ENCODE assay signal across 12 cellular contexts in genomic region chr9:4815381-4815956, GRCh38. TPM values are rescaled to one million over a fixed set of nuclear protein-coding genes. Genes with fewer than 3 reads are reported as not detected.
DNase-seq lines count a peak whose midpoint lies in the region; ATAC-seq and TF ChIP-seq lines count a peak whose summit lies in the region.
"Had no signal": no experiment of that assay in that cellular context is flagged by ENCODE, and none has a peak within 500 bp of the region (broad histone marks: within the 10 kb centered on the region; RNA-seq: fewer than 3 reads in every experiment).

No MANE protein-coding gene starts in this region.

- H3K4me3 ChIP-seq in brain microvascular endothelial cell (ENCODE audit: low read depth, low read length) = no peak overlapping the region
- H3K4me3 ChIP-seq: lung, testis had no signal

- peaks cover 23 to 24% of the 10 kb centered on the region in 2 donors for H3K4me1 Mint-ChIP-seq in natural killer cell treated with Interleukin-12 subunit alpha and Interleukin-12 subunit beta and Interleukin-15 and Interleukin-18, amount 100 ng/mL, for 72 hours (ENCODE audit: low read depth in 2 of 2)
- H3K4me1 Mint-ChIP-seq in natural killer cell = peaks cover 15 to 18% of the 10 kb centered on the region in 2 donors
- H3K4me1 Mint-ChIP-seq in activated naive CD8-positive, alpha-beta T cell (ENCODE audit: low read depth) = peaks cover 53% of the 10 kb centered on the region

- no peaks in the 10 kb centered on the region for H3K27me3 Mint-ChIP-seq in natural killer cell treated with Interleukin-12 subunit alpha and Interleukin-12 subunit beta and Interleukin-15 and Interleukin-18, amount 100 ng/mL, for 72 hours
- no peaks in the 10 kb centered on the region for H3K27me3 Mint-ChIP-seq in natural killer cell (ENCODE audit: low read depth in 2 of 2)
- no peaks in the 10 kb centered on the region for H3K27me3 Mint-ChIP-seq in activated naive CD8-positive, alpha-beta T cell

- no peaks in the 10 kb centered on the region for H3K27me3 ChIP-seq in brain microvascular endothelial cell (replicated peaks)
- H3K27me3 ChIP-seq: testis had no signal

- intact Hi-C loops in natural killer cell (cut with micrococcal nuclease) (no loop called here), head of caudate nucleus (cut with DNase I) (no loop called here)

- in situ Hi-C loops in brain microvascular endothelial cell (cut with HindIII; ENCODE audit: low pct_ligation_motif_present, low sequenced_read_pairs) = no loop called here

- H3K4me3 Mint-ChIP-seq in natural killer cell treated with Interleukin-12 subunit alpha and Interleukin-12 subunit beta and Interleukin-15 and Interleukin-18, amount 100 ng/mL, for 72 hours = peak overlapping the region; percentile 12
- no peak overlapping the region for H3K4me3 Mint-ChIP-seq in natural killer cell
- H3K4me3 Mint-ChIP-seq in activated naive CD8-positive, alpha-beta T cell = peak overlapping the region; percentile 12

- peak overlapping the region; percentile 7 to 70 for H3K27ac Mint-ChIP-seq in natural killer cell treated with Interleukin-12 subunit alpha and Interleukin-12 subunit beta and Interleukin-15 and Interleukin-18, amount 100 ng/mL, for 72 hours
- H3K27ac Mint-ChIP-seq in natural killer cell = no peak overlapping the region
- H3K27ac Mint-ChIP-seq in activated naive CD8-positive, alpha-beta T cell = peak overlapping the region; percentile 81

- peaks cover 9% of the 10 kb centered on the region for H3K36me3 Mint-ChIP-seq in natural killer cell treated with Interleukin-12 subunit alpha and Interleukin-12 subunit beta and Interleukin-15 and Interleukin-18, amount 100 ng/mL, for 72 hours
- H3K36me3 Mint-ChIP-seq in natural killer cell = peaks cover 10% of the 10 kb centered on the region
- peaks cover 20% of the 10 kb centered on the region for H3K36me3 Mint-ChIP-seq in activated naive CD8-positive, alpha-beta T cell

- ATAC-seq in natural killer cell treated with Interleukin-12 subunit alpha and Interleukin-12 subunit beta and Interleukin-15 and Interleukin-18, amount 100 ng/mL, for 72 hours = no peak
- ATAC-seq in natural killer cell (no peak), HG02938 (IDR thresholded peaks at IDR 0.05; ENCODE audit: unreplicated experiment) (peak; percentile 39), GM21526 (IDR thresholded peaks at IDR 0.05; ENCODE audit: low FRiP score, unreplicated experiment) (no peak)

- H3K9me3 Mint-ChIP-seq in natural killer cell treated with Interleukin-12 subunit alpha and Interleukin-12 subunit beta and Interleukin-15 and Interleukin-18, amount 100 ng/mL, for 72 hours = peaks cover 3% of the 10 kb centered on the region
- H3K9me3 Mint-ChIP-seq in natural killer cell = peaks cover 2 to 5% of the 10 kb centered on the region in 2 donors
- peaks cover 16% of the 10 kb centered on the region for H3K9me3 Mint-ChIP-seq in activated naive CD8-positive, alpha-beta T cell (ENCODE audit: low read depth)

- no peaks in the 10 kb centered on the region for H3K36me3 ChIP-seq in brain microvascular endothelial cell (replicated peaks)

- no peak overlapping the region for H3K27ac ChIP-seq in brain microvascular endothelial cell
- H3K27ac ChIP-seq: testis had no signal

- DNase-seq in natural killer cell treated with Interleukin-12 subunit alpha and Interleukin-12 subunit beta and Interleukin-15 and Interleukin-18, amount 100 ng/mL, for 72 hours (ENCODE audit: low spot score) = no peak
- no peak for DNase-seq in natural killer cell
- no peak for DNase-seq in stimulated activated CD4-positive, alpha-beta T cell treated with anti-CD3 and anti-CD28 coated beads, Interleukin-4, amount 100 ng/mL, for 1 hour
- no peak for DNase-seq in brain microvascular endothelial cell
- no peak for DNase-seq in head of caudate nucleus
- DNase-seq: EL, NCI-H1436 treated with DMSO at 0.1 percent for 48 hours, testis had no signal

- TF ChIP-seq CTCF in natural killer cell (IDR thresholded peaks at IDR 0.05) (no peak), brain microvascular endothelial cell (IDR thresholded peaks at IDR 0.05; ENCODE audit: low read depth, low read length, missing control alignments) (no peak)

RNA-seq across cellular contexts. Expression of gene RCL1, which starts 22.7 kb away (rescaled TPM):
- 10 to 100 TPM; 18.6 to 31.9 TPM for total RNA-seq in natural killer cell treated with Interleukin-12 subunit alpha and Interleukin-12 subunit beta and Interleukin-15 and Interleukin-18, amount 100 ng/mL, for 72 hours
- 10 to 100 TPM; 18.1 to 26.3 (median 23.0) TPM for total RNA-seq in natural killer cell

Comparison
In these comparisons a context has a peak if more than half of its experiments do, and no peak if none do; other contexts are left out.
1. H3K27ac Mint-ChIP-seq: peak in natural killer cell treated with Interleukin-12 subunit alpha and Interleukin-12 subunit beta and Interleukin-15 and Interleukin-18, amount 100 ng/mL, for 72 hours (2 of 2) and activated naive CD8-positive, alpha-beta T cell (single experiment); none in natural killer cell (0 of 2).